8 cellular contexts compared by ENCODE assay signal in the genomic region with DNA sequence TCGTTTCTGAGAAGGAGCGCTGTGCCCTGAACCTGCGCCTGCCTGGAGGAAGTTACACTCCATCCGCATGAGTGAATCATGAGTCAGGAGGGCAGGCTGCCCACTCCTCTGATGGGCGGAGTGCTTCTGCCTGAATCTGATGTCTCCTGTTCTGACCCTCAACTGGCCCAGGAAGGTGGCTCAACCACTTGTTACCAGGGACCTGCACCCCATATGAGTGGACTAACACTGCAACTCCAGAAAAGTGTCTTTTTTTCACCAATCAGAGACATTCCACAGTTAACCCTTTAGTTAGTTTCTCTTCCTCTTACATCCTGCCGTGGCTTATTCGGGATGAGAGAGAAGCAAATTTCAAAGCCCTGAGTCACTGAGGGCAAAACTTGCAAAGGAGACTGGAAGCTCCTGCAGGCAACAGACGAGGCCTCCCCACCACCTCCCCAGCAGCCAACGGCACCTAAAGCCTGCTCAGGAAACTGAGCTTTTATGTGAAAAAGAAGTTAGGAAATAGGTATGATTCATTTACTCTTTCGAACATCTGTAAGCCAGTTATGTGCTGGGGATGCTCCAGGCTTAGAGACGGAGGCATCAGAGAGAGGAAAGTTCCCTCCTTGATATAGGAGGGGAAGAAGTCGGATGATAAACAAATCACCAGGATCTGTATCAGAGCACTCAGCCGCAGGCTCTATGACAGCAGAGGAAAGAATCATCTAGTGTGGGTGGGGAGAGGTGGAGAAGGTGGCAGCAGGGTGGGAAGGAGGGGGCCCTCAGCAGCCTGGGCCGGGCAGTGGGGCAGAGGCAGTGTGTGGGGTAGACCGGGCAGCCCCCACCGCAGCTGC. TPM values are rescaled to one million over a fixed set of nuclear protein-coding genes. Genes with fewer than 3 reads are reported as not detected.
DNase-seq lines count a peak whose midpoint lies in the region; ATAC-seq and TF ChIP-seq lines count a peak whose summit lies in the region.

No MANE protein-coding gene starts in this region.

- TF ChIP-seq CTCF in GM12864 (IDR thresholded peaks at IDR 0.05; ENCODE audit: low read depth, low read length, missing control alignments) (no peak), HEK293 (tag by site-specific recombination; IDR thresholded peaks at IDR 0.05) (no peak), MM.1S (IDR thresholded peaks at IDR 0.05; ENCODE audit: low read length) (no peak), foreskin keratinocyte (conservative IDR thresholded peaks at IDR 0.05) (peak; percentile 13), psoas muscle (IDR thresholded peaks at IDR 0.05) (no peak)

- H3K4me2 ChIP-seq in MM.1S (ENCODE audit: low read depth, low read length), result peak overlapping the region; percentile 69; the same call in 1 of the 2 replicates

- H3K27me3 ChIP-seq in MM.1S (replicated peaks; ENCODE audit: insufficient read depth, low read length), result no peaks in the 10 kb centered on the region
- H3K27me3 ChIP-seq in foreskin keratinocyte, result no peaks in the 10 kb centered on the region
- H3K27me3 ChIP-seq in psoas muscle (ENCODE audit: insufficient read depth in 3 of 3, low read length in 2 of 3), result no peaks in the 10 kb centered on the region

- intact Hi-C loops in psoas muscle (cut with DNase I), result no loop called here

- H3F3A ChIP-seq in MM.1S (ENCODE audit: insufficient read depth, low read length), result peaks cover 6% of the 10 kb centered on the region

- H3K9me2 ChIP-seq in MM.1S (replicated peaks; ENCODE audit: insufficient read depth, low read length), result no peaks in the 10 kb centered on the region

- DNase-seq in GM12864 (ENCODE audit: low read depth) (no peak), MM.1S (no peak), foreskin keratinocyte (peak; percentile 99 to 100), psoas muscle (peak; percentile 92 to 93), COR-L47 (lab: John Stamatoyannopoulos, UW) (no peak), cerebellar nuclear complex (lab: John Stamatoyannopoulos, UW) (no peak)
- peak; percentile 54 for DNase-seq in activated T-cell treated with anti-CD3 and anti-CD28 coated beads, Interleukin-2, amount 50 U/mL, for 1 hour

- H3K4me3 ChIP-seq in GM12864 (ENCODE audit: low read depth, low read length) (peak overlapping the region; percentile 22), HEK293 (ENCODE audit: low read depth, low read length) (no peak overlapping the region), MM.1S (ENCODE audit: low read length) (no peak overlapping the region), psoas muscle (peak overlapping the region; percentile 26)

- POLR2A ChIA-PET in HEK293 (lab: Yijun Ruan, JAX), result interaction anchor here (1.2 kb wide), 2 partner anchors 29 to 34 kb away, joined by 5 read pairs; no protein-coding TSS in a partner anchor

- no peak overlapping the region for H2AFZ ChIP-seq in MM.1S (ENCODE audit: low read length)

- H4K20me1 ChIP-seq in MM.1S (ENCODE audit: insufficient read depth, low read length), result no peaks in the 10 kb centered on the region

- H3K27ac ChIP-seq in HEK293 (ENCODE audit: extremely low read depth, low read depth, low read length) (no peak overlapping the region; the same call in 1 of the 2 replicates), MM.1S (ENCODE audit: low read length) (peak overlapping the region; percentile 59; the same call in 1 of the 2 replicates), foreskin keratinocyte (peak overlapping the region; percentile 98), psoas muscle (peak overlapping the region; percentile 86)

- ATAC-seq in foreskin keratinocyte (peak; percentile 81), psoas muscle (peak; percentile 87 to 92 (median 91))

- no peaks in the 10 kb centered on the region for H3K79me2 ChIP-seq in MM.1S (ENCODE audit: low read length)

- H3K9me3 ChIP-seq in HEK293 (ENCODE audit: control insufficient read depth, insufficient read depth, low read depth, low read length) (no peaks in the 10 kb centered on the region), MM.1S (replicated peaks; ENCODE audit: insufficient read depth, low read length) (no peaks in the 10 kb centered on the region), psoas muscle (no peaks in the 10 kb centered on the region)

- peaks cover 27% of the 10 kb centered on the region for H3K4me1 ChIP-seq in HEK293 (ENCODE audit: control insufficient read depth, insufficient read depth, low read length)
- H3K4me1 ChIP-seq in MM.1S (ENCODE audit: low read length), result peaks cover 20% of the 10 kb centered on the region
- peaks cover 35% of the 10 kb centered on the region for H3K4me1 ChIP-seq in foreskin keratinocyte
- peaks cover 58% of the 10 kb centered on the region for H3K4me1 ChIP-seq in psoas muscle

- peaks cover 0 to 4% of the 10 kb centered on the region in 2 experiments; a peak in 2 of 3 replicates for H3K36me3 ChIP-seq in HEK293 (ENCODE audit: control insufficient read depth in 2 of 2, insufficient read depth in 1 of 2, low read length in 2 of 2)
- no peaks in the 10 kb centered on the region for H3K36me3 ChIP-seq in MM.1S (replicated peaks; ENCODE audit: insufficient read depth, low read length)
- peaks cover 0 to 7% of the 10 kb centered on the region in 2 donors for H3K36me3 ChIP-seq in psoas muscle (ENCODE audit: insufficient read depth in 1 of 2, low read depth in 1 of 2)

- WGBS in psoas muscle, 3 donors, result 18 to 46% (median 23%) methylated on average over 16 of the region's 16 CpGs

- CTCF ChIA-PET in HEK293 (lab: Yijun Ruan, JAX), result interaction anchor here (0.7 to 0.9 kb wide), 2 partner anchors 13 to 43 kb away, joined by 3 to 4 read pairs; no protein-coding TSS in a partner anchor

- H3K9ac ChIP-seq in MM.1S (ENCODE audit: low read length), result no peak overlapping the region

TF ChIP-seq in HEK293, 187 proteins besides CTCF, POLR2A, EP300 and RAD21 (continues in another document):
- TF ChIP-seq ZNF600 (tag by site-specific recombination; IDR thresholded peaks at IDR 0.05) (0 out of 2 replicates have a peak, but pooled peaks have one; percentile 19), ZNF350 (tag by site-specific recombination; IDR thresholded peaks at IDR 0.05) (no peak), ZFHX2 (tag by site-specific recombination; conservative IDR thresholded peaks at IDR 0.05) (peak; percentile 91), ZNF391 (tag by site-specific recombination; IDR thresholded peaks at IDR 0.05; ENCODE audit: borderline replicate concordance, low read depth) (no peak), GLIS2 (tag by site-specific recombination; IDR thresholded peaks at IDR 0.05) (peak; percentile 45; the same call in 1 of the 2 replicates), ZNF560 (tag by site-specific recombination; IDR thresholded peaks at IDR 0.05; ENCODE audit: borderline replicate concordance) (no peak), ZBTB1 (tag by site-specific recombination; IDR thresholded peaks at IDR 0.05) (no peak), BCL11A (tag by site-specific recombination; IDR thresholded peaks at IDR 0.05; ENCODE audit: low read depth) (no peak), ZNF629 (tag by site-specific recombination; IDR thresholded peaks at IDR 0.05) (peak; percentile 21; the same call in 1 of the 2 replicates), ZNF140 (tag by site-specific recombination; IDR thresholded peaks at IDR 0.05) (no peak), TRIM28 (IDR thresholded peaks at IDR 0.05; ENCODE audit: borderline replicate concordance, low read length) (no peak), FEZF1 (tag by site-specific recombination; IDR thresholded peaks at IDR 0.05) (no peak), ZNF2 (tag by site-specific recombination; IDR thresholded peaks at IDR 0.05) (no peak)
- TF ChIP-seq, protein P1, sequence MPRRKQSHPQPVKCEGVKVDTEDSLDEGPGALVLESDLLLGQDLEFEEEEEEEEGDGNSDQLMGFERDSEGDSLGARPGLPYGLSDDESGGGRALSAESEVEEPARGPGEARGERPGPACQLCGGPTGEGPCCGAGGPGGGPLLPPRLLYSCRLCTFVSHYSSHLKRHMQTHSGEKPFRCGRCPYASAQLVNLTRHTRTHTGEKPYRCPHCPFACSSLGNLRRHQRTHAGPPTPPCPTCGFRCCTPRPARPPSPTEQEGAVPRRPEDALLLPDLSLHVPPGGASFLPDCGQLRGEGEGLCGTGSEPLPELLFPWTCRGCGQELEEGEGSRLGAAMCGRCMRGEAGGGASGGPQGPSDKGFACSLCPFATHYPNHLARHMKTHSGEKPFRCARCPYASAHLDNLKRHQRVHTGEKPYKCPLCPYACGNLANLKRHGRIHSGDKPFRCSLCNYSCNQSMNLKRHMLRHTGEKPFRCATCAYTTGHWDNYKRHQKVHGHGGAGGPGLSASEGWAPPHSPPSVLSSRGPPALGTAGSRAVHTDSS (tag by site-specific recombination; IDR thresholded peaks at IDR 0.05), result no peak
- TF ChIP-seq, protein P2, sequence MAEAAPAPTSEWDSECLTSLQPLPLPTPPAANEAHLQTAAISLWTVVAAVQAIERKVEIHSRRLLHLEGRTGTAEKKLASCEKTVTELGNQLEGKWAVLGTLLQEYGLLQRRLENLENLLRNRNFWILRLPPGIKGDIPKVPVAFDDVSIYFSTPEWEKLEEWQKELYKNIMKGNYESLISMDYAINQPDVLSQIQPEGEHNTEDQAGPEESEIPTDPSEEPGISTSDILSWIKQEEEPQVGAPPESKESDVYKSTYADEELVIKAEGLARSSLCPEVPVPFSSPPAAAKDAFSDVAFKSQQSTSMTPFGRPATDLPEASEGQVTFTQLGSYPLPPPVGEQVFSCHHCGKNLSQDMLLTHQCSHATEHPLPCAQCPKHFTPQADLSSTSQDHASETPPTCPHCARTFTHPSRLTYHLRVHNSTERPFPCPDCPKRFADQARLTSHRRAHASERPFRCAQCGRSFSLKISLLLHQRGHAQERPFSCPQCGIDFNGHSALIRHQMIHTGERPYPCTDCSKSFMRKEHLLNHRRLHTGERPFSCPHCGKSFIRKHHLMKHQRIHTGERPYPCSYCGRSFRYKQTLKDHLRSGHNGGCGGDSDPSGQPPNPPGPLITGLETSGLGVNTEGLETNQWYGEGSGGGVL (tag by site-specific recombination; IDR thresholded peaks at IDR 0.05), result peak; percentile 9; the same call in 1 of the 2 replicates
- TF ChIP-seq, protein P3, sequence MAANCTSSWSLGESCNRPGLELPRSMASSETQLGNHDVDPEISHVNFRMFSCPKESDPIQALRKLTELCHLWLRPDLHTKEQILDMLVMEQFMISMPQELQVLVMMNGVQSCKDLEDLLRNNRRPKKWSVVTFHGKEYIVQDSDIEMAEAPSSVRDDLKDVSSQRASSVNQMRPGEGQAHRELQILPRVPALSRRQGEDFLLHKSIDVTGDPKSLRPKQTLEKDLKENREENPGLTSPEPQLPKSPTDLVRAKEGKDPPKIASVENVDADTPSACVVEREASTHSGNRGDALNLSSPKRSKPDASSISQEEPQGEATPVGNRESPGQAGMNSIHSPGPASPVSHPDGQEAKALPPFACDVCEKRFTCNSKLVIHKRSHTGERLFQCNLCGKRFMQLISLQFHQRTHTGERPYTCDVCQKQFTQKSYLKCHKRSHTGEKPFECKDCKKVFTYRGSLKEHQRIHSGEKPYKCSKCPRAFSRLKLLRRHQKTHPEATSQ (tag by site-specific recombination; IDR thresholded peaks at IDR 0.05), result no peak

RNA-seq across cellular contexts. Expression of a gene that starts 31.0 kb away (rescaled TPM):
- total RNA-seq in foreskin keratinocyte, result 24.7 and 26.6 TPM in 2 replicates
- 9.3 and 9.5 TPM in 2 replicates for polyA plus RNA-seq in foreskin keratinocyte
- total RNA-seq in psoas muscle, result 10 to 100 TPM; 51.6 to 88.2 (median 78.6) TPM
- polyA plus RNA-seq in psoas muscle, result 10 to 100 TPM; 16.4 to 43.9 (median 40.8) TPM

Comparison
In these comparisons a context has a peak if more than half of its experiments do, and no peak if none do; other contexts are left out.
1. DNase-seq: peak in activated T-cell treated with anti-CD3 and anti-CD28 coated beads, Interleukin-2, amount 50 U/mL, for 1 hour (single experiment), foreskin keratinocyte (2 of 2) and psoas muscle (2 of 2); none in GM12864 (single experiment), MM.1S (single experiment), COR-L47 (single experiment) and cerebellar nuclear complex (0 of 2).
2. H3K4me3 ChIP-seq: peak in GM12864 (single experiment) and psoas muscle (single experiment); none in HEK293 (single experiment) and MM.1S (single experiment).